Comparison of ENCODE assay signal across 15 cellular contexts in the genomic region with DNA sequence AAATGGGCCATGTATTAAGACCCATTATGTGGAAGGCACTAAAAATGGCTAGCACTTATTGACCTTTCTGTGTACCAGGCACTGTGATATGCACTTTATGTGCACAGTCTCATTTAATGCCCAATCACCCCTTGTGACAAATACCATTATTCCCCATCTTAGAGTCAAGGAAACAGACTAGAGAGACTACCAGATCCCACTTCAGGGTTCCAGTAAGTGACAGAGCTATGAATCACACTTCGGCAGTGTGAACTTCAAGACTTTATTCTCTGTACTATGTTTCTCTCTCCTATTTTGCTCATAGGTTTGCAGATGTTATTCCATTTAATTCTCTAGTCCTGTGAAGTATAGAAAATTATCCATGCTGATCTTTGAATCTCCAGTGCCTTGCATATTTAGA.
DNase-seq lines count a peak whose midpoint lies in the region; ATAC-seq and TF ChIP-seq lines count a peak whose summit lies in the region.
"Had no signal": no experiment of that assay in that cellular context is flagged by ENCODE, and none has a peak within 500 bp of the region (broad histone marks: within the 10 kb centered on the region; RNA-seq: fewer than 3 reads in every experiment).

No MANE protein-coding gene starts in this region.

- H3K36me3 ChIP-seq in PC-3 (ENCODE audit: low read depth, low read length) (peaks cover 40% of the 10 kb centered on the region), brain microvascular endothelial cell (replicated peaks) (peaks cover 41% of the 10 kb centered on the region), gastrocnemius medialis (peaks cover 0 to 94% of the 10 kb centered on the region in 2 donors)

- no peaks in the 10 kb centered on the region for H4K20me1 ChIP-seq in PC-3 (ENCODE audit: low read length)

- in situ Hi-C loops in brain microvascular endothelial cell (cut with HindIII; ENCODE audit: low pct_ligation_motif_present, low sequenced_read_pairs) (loop anchor here (25.0 kb wide), 1 partner anchor 404 kb away; a partner anchor contains a TSS), gastrocnemius medialis (cut with MboI; ENCODE audit: low sequenced_read_pairs in 4 of 4) (loop anchor here in 2 of 4 donors (25.0 kb wide), 1 partner anchor 171 kb away; no protein-coding TSS in a partner anchor)

- peaks cover 28% of the 10 kb centered on the region for H3K4me1 ChIP-seq in PC-3 (ENCODE audit: insufficient read depth, low read length)
- H3K4me1 ChIP-seq in gastrocnemius medialis: no peaks in the 10 kb centered on the region
- H3K4me1 ChIP-seq: A549 had no signal

- peak overlapping the region; percentile 29 for H3K27ac Mint-ChIP-seq in activated CD8-positive, alpha-beta memory T cell treated with anti-CD3 and anti-CD28 coated beads, Interleukin-2, amount 10 ng/mL, durations not matched to agents 7 days and 5 days

- no peaks in the 10 kb centered on the region for H3K27me3 ChIP-seq in PC-3 (ENCODE audit: low read length)
- no peaks in the 10 kb centered on the region for H3K27me3 ChIP-seq in brain microvascular endothelial cell (replicated peaks)
- H3K27me3 ChIP-seq in gastrocnemius medialis: no peaks in the 10 kb centered on the region
- H3K27me3 ChIP-seq: thyroid gland had no signal

- POLR2A ChIA-PET in PC-3 (lab: Charles Lee; ENCODE audit: unreplicated experiment): no interaction called here

- peaks cover 2% of the 10 kb centered on the region for H3K9me3 Mint-ChIP-seq in activated CD8-positive, alpha-beta memory T cell treated with anti-CD3 and anti-CD28 coated beads, Interleukin-2, amount 10 ng/mL, durations not matched to agents 7 days and 5 days (ENCODE audit: low read depth)

- no peak overlapping the region for H3K9ac ChIP-seq in PC-3 (ENCODE audit: low read length)

- DNase-seq in activated CD8-positive, alpha-beta memory T cell treated with anti-CD3 and anti-CD28 coated beads, Interleukin-2, amount 10 ng/mL, durations not matched to agents 7 days and 5 days: no peak
- DNase-seq in activated CD8-positive, alpha-beta memory T cell treated with anti-CD3 and anti-CD28 coated beads for 24 hours: no peak
- DNase-seq in PC-3: peak; percentile 40
- peak; percentile 32 for DNase-seq in brain microvascular endothelial cell
- peak; percentile 44 for DNase-seq in renal cortical epithelial cell (ENCODE audit: low read depth)
- no peak for DNase-seq in NCI-H226
- DNase-seq in gastrocnemius medialis: no peak
- DNase-seq in occipital lobe (lab: John Stamatoyannopoulos, UW): no peak
- DNase-seq: COR-L47, cortex of kidney, left ventricle myocardium superior, NCI-H1694, NCI-H510A, thyroid gland had no signal

- H3F3A ChIP-seq in PC-3 (ENCODE audit: low read length, unreplicated experiment): no peaks in the 10 kb centered on the region

- no peak overlapping the region for H3K4me3 ChIP-seq in PC-3 (ENCODE audit: low read length)
- no peak overlapping the region for H3K4me3 ChIP-seq in brain microvascular endothelial cell (ENCODE audit: low read depth, low read length)
- H3K4me3 ChIP-seq in gastrocnemius medialis: no peak overlapping the region
- H3K4me3 ChIP-seq: A549, thyroid gland had no signal

- H3K9me2 ChIP-seq in PC-3 (replicated peaks; ENCODE audit: low read length): no peaks in the 10 kb centered on the region

- H3K36me3 Mint-ChIP-seq in activated CD8-positive, alpha-beta memory T cell treated with anti-CD3 and anti-CD28 coated beads, Interleukin-2, amount 10 ng/mL, durations not matched to agents 7 days and 5 days: peaks cover 86% of the 10 kb centered on the region

- no peaks in the 10 kb centered on the region for H3K27me3 Mint-ChIP-seq in activated CD8-positive, alpha-beta memory T cell treated with anti-CD3 and anti-CD28 coated beads, Interleukin-2, amount 10 ng/mL, durations not matched to agents 7 days and 5 days

- ATAC-seq in activated CD8-positive, alpha-beta memory T cell treated with anti-CD3 and anti-CD28 coated beads, Interleukin-2, amount 10 ng/mL, durations not matched to agents 7 days and 5 days: no peak
- ATAC-seq in PC-3 (peak; percentile 63), gastrocnemius medialis (no peak)
- ATAC-seq: A549, left ventricle myocardium superior had no signal

- H3K4me2 ChIP-seq in PC-3 (ENCODE audit: low read length): no peak overlapping the region
- H3K4me2 ChIP-seq: A549 had no signal

- H3K4me1 Mint-ChIP-seq in activated CD8-positive, alpha-beta memory T cell treated with anti-CD3 and anti-CD28 coated beads, Interleukin-2, amount 10 ng/mL, durations not matched to agents 7 days and 5 days: peaks cover 80% of the 10 kb centered on the region

- intact Hi-C loops in PC-3 (cut with micrococcal nuclease): loop anchor here (2.0 to 5.0 kb wide), 2 partner anchors 36 to 159 kb away; no protein-coding TSS in a partner anchor
- intact Hi-C loops in gastrocnemius medialis (cut with DNase I; ENCODE audit: low total_unique reads): no loop called here

- H3K4me3 Mint-ChIP-seq in activated CD8-positive, alpha-beta memory T cell treated with anti-CD3 and anti-CD28 coated beads, Interleukin-2, amount 10 ng/mL, durations not matched to agents 7 days and 5 days: no peak overlapping the region

- BruUV-seq in PC-3 (replicated peaks; lab: Mats Ljungman, UMichigan): no TSS peak

- TF ChIP-seq CTCF in PC-3 (conservative IDR thresholded peaks at IDR 0.05; ENCODE audit: low read depth, low read length) (no peak), brain microvascular endothelial cell (IDR thresholded peaks at IDR 0.05; ENCODE audit: low read depth, low read length, missing control alignments) (no peak), gastrocnemius medialis (IDR thresholded peaks at IDR 0.05 in 4 of 5, conservative IDR thresholded peaks at IDR 0.05 in 1 of 5) (no peak)

- H3K79me2 ChIP-seq in PC-3 (ENCODE audit: low read length): no peaks in the 10 kb centered on the region

- no peak overlapping the region for H2AFZ ChIP-seq in PC-3 (ENCODE audit: low read length)

- H3K27ac ChIP-seq in PC-3 (ENCODE audit: low read length): peak overlapping the region; percentile 79
- peak overlapping the region; percentile 20 for H3K27ac ChIP-seq in brain microvascular endothelial cell
- H3K27ac ChIP-seq in gastrocnemius medialis: no peak overlapping the region
- H3K27ac ChIP-seq: A549, thyroid gland had no signal

- CTCF ChIA-PET in activated CD8-positive, alpha-beta memory T cell treated with anti-CD3 and anti-CD28 coated beads, Interleukin-2, amount 10 ng/mL, durations not matched to agents 7 days and 5 days (lab: Charles Lee): interaction anchor here (1.2 to 1.7 kb wide), 2 partner anchors 29 to 492 kb away, joined by 3 to 6 read pairs; a partner anchor contains a TSS
- CTCF ChIA-PET in PC-3 (lab: Charles Lee): no interaction called here

- no peaks in the 10 kb centered on the region for H3K9me3 ChIP-seq in PC-3 (ENCODE audit: low read length)
- H3K9me3 ChIP-seq in gastrocnemius medialis: no peaks in the 10 kb centered on the region
- H3K9me3 ChIP-seq: A549, thyroid gland had no signal

- no peak for TF ChIP-seq POLR2A in gastrocnemius medialis (IDR thresholded peaks at IDR 0.05)

Comparison
In these comparisons a context has a peak if more than half of its experiments do, and no peak if none do; other contexts are left out.
1. DNase-seq: peak in PC-3 (single experiment), brain microvascular endothelial cell (single experiment) and renal cortical epithelial cell (single experiment); none in activated CD8-positive, alpha-beta memory T cell treated with anti-CD3 and anti-CD28 coated beads, Interleukin-2, amount 10 ng/mL, durations not matched to agents 7 days and 5 days (single experiment), activated CD8-positive, alpha-beta memory T cell treated with anti-CD3 and anti-CD28 coated beads for 24 hours (single experiment), NCI-H226 (single experiment), gastrocnemius medialis (0 of 2) and occipital lobe (single experiment).
2. H3K27ac ChIP-seq: peak in PC-3 (single experiment) and brain microvascular endothelial cell (single experiment); none in gastrocnemius medialis (0 of 4).